In genomic region chr5:117856706-117857105, GRCh38 we compare ENCODE assay signal across 33 cellular contexts.
DNase-seq lines count a peak whose midpoint lies in the region; ATAC-seq, FAIRE-seq and TF ChIP-seq lines count a peak whose summit lies in the region.
"Had no signal": no experiment of that assay in that cellular context is flagged by ENCODE, and none has a peak within 500 bp of the region (broad histone marks: within the 10 kb centered on the region; RNA-seq: fewer than 3 reads in every experiment).

No MANE protein-coding gene starts in this region.

- intact Hi-C loops in HepG2 (cut with micrococcal nuclease; ENCODE audit: unreplicated experiment) = no loop called here
- intact Hi-C loops in right lobe of liver (cut with DNase I) = no loop called here
- intact Hi-C loops in Calu3 (cut with micrococcal nuclease; ENCODE audit: unreplicated experiment) = no loop called here

- TF ChIP-seq CTCF in HepG2 (CRISPR knock-in tag; IDR thresholded peaks at IDR 0.05) = no peak
- TF ChIP-seq CTCF in right lobe of liver (IDR thresholded peaks at IDR 0.05) = no peak
- no peak for TF ChIP-seq CTCF in D721Med (IDR thresholded peaks at IDR 0.05; ENCODE audit: insufficient read depth, missing control alignments)
- TF ChIP-seq CTCF in HEK293 (tag by site-specific recombination; IDR thresholded peaks at IDR 0.05) = no peak
- no peak for TF ChIP-seq CTCF in Calu3 (IDR thresholded peaks at IDR 0.05; ENCODE audit: unreplicated experiment)

- H3K9me3 ChIP-seq in HepG2 (ENCODE audit: low read length) (no peaks in the 10 kb centered on the region), right lobe of liver (no peaks in the 10 kb centered on the region), HEK293 (ENCODE audit: control insufficient read depth, insufficient read depth, low read depth, low read length) (no peaks in the 10 kb centered on the region)
- H3K9me3 ChIP-seq: BE2C; BLaER1; BLaER1 treated with 17β-estradiol and CSF1 and Interleukin-3, amounts not matched to agents 10 nM and 100 nM; Caco-2 had no signal

- H3K27me3 ChIP-seq in HepG2 (ENCODE audit: control insufficient read depth in 1 of 2, insufficient read depth in 2 of 2, low read length in 2 of 2) = no peaks in the 10 kb centered on the region
- no peaks in the 10 kb centered on the region for H3K27me3 ChIP-seq in right lobe of liver
- H3K27me3 ChIP-seq: BE2C; BLaER1; BLaER1 treated with 17β-estradiol and CSF1 and Interleukin-3, amounts not matched to agents 10 nM and 100 nM had no signal

- POLR2A ChIA-PET in HepG2 (lab: Yijun Ruan, JAX) (no interaction called here), HEK293 (lab: Yijun Ruan, JAX) (no interaction called here)

- H3K4me2 ChIP-seq in HepG2 (ENCODE audit: low read depth, low read length) = no peak overlapping the region
- H3K4me2 ChIP-seq: A549; BLaER1; BLaER1 treated with 17β-estradiol and CSF1 and Interleukin-3, amounts not matched to agents 10 nM and 100 nM had no signal

- H3K4me1 Mint-ChIP-seq in Calu3 (ENCODE audit: low read depth, unreplicated experiment) = no peaks in the 10 kb centered on the region
- H3K4me1 Mint-ChIP-seq: B cell; CD4-positive, alpha-beta memory T cell; CD4-positive, CD25-positive, alpha-beta regulatory T cell; CD8-positive, alpha-beta memory T cell had no signal

- no peak for TF ChIP-seq RAD21 in HepG2 (CRISPR knock-in tag; IDR thresholded peaks at IDR 0.05)

- FAIRE-seq in HepG2 (lab: Jason Lieb, UNC) = no peak
- peak; percentile 44 for FAIRE-seq in D721Med (lab: Jason Lieb, UNC)
- FAIRE-seq: A204.1, A549 had no signal

- no peaks in the 10 kb centered on the region for H3K4me1 ChIP-seq in HepG2 (ENCODE audit: insufficient read depth, low read length)
- H3K4me1 ChIP-seq in right lobe of liver = no peaks in the 10 kb centered on the region
- no peaks in the 10 kb centered on the region for H3K4me1 ChIP-seq in HEK293 (ENCODE audit: control insufficient read depth, insufficient read depth, low read length)
- H3K4me1 ChIP-seq: A549, BE2C, Caco-2 had no signal

- DNase-seq in HepG2 (ENCODE audit: low spot score) (no peak), right lobe of liver (no peak), D721Med (ENCODE audit: insufficient read length, low spot score) (no peak), Calu3 (no peak)
- DNase-seq: 8988T; ACHN; AML-193; BE2C; C1 segment of cervical spinal cord; Caco-2; CD4-positive, alpha-beta memory T cell; CD4-positive, alpha-beta T cell; CD4-positive, CD25-positive, alpha-beta regulatory T cell; CD8-positive, alpha-beta memory T cell; CD8-positive, alpha-beta T cell; COR-L47; DMS 273 treated with DMSO at 0.1 percent for 48 hours; DMS153; DMS53; DMS79; DMS79 treated with DMSO at 0.1 percent for 48 hours; DND-41; EL had no signal

- H2AFZ ChIP-seq in HepG2 (ENCODE audit: low read length) = no peak overlapping the region

- in situ Hi-C loops in HepG2 (cut with HindIII; ENCODE audit: extremely low pct_ligation_motif_present, low pct_unique_long_range_greater_than_20kb) = no loop called here

- no peak overlapping the region for H3K27ac ChIP-seq in HepG2 (ENCODE audit: extremely low read length, insufficient read depth, low read length)
- no peak overlapping the region for H3K27ac ChIP-seq in right lobe of liver
- no peak overlapping the region for H3K27ac ChIP-seq in HEK293 (ENCODE audit: extremely low read depth, low read depth, low read length)
- H3K27ac ChIP-seq: 22Rv1; A549; BLaER1; BLaER1 treated with 17β-estradiol and CSF1 and Interleukin-3, amounts not matched to agents 10 nM and 100 nM; C4-2B had no signal

- TF ChIP-seq POLR2A in HepG2 (IDR thresholded peaks at IDR 0.05; ENCODE audit: insufficient read depth in 1 of 2, low read depth in 2 of 2, low read length in 2 of 2) (no peak), right lobe of liver (IDR thresholded peaks at IDR 0.05) (no peak)

- TF ChIP-seq EP300 in HepG2 (IDR thresholded peaks at IDR 0.05; ENCODE audit: low read depth in 2 of 2, low read length in 2 of 2) (no peak), HepG2 (CRISPR knock-in tag; IDR thresholded peaks at IDR 0.05; ENCODE audit: borderline replicate concordance) (no peak)

- no peaks in the 10 kb centered on the region for H3K27me3 Mint-ChIP-seq in Calu3 (ENCODE audit: unreplicated experiment)
- H3K27me3 Mint-ChIP-seq: B cell; CD4-positive, alpha-beta memory T cell; CD4-positive, alpha-beta T cell; CD4-positive, CD25-positive, alpha-beta regulatory T cell; CD8-positive, alpha-beta memory T cell had no signal

- peaks cover 17% of the 10 kb centered on the region for H3K9me3 Mint-ChIP-seq in Calu3 (ENCODE audit: low read depth, unreplicated experiment)

- no peaks in the 10 kb centered on the region for H3K79me2 ChIP-seq in HepG2 (ENCODE audit: insufficient read depth, low read length)

- H3K9ac ChIP-seq in HepG2 (ENCODE audit: insufficient read depth, low read depth, low read length) = no peak overlapping the region
- H3K9ac ChIP-seq: BLaER1; BLaER1 treated with 17β-estradiol and CSF1 and Interleukin-3, amounts not matched to agents 10 nM and 100 nM had no signal

- H3K27ac Mint-ChIP-seq in Calu3 (ENCODE audit: unreplicated experiment) = no peak overlapping the region
- H3K27ac Mint-ChIP-seq: B cell; CD14-positive monocyte; CD4-positive, alpha-beta memory T cell; CD4-positive, alpha-beta T cell; CD4-positive, CD25-positive, alpha-beta regulatory T cell; CD8-positive, alpha-beta memory T cell; CD8-positive, alpha-beta T cell had no signal

- H3K4me3 Mint-ChIP-seq in Calu3 (ENCODE audit: low read depth, unreplicated experiment) = no peak overlapping the region
- H3K4me3 Mint-ChIP-seq: B cell; CD14-positive monocyte; CD4-positive, alpha-beta memory T cell; CD4-positive, alpha-beta T cell; CD4-positive, CD25-positive, alpha-beta regulatory T cell; CD8-positive, alpha-beta memory T cell; CD8-positive, alpha-beta T cell had no signal

- ATAC-seq in HepG2 = no peak
- ATAC-seq in right lobe of liver = no peak
- ATAC-seq in GM19328 (IDR thresholded peaks at IDR 0.05; ENCODE audit: unreplicated experiment) = no peak
- ATAC-seq: A549; CD8-positive, alpha-beta T cell had no signal

- H4K20me1 ChIP-seq in HepG2 (ENCODE audit: insufficient read depth, low read length) = no peaks in the 10 kb centered on the region
- H4K20me1 ChIP-seq: BLaER1; BLaER1 treated with 17β-estradiol and CSF1 and Interleukin-3, amounts not matched to agents 10 nM and 100 nM had no signal

- H3K4me3 ChIP-seq in HepG2 (replicated peaks in 1 of 3; ENCODE audit: insufficient read depth in 1 of 3, low read depth in 2 of 3, low read length in 3 of 3) (no peak overlapping the region), right lobe of liver (no peak overlapping the region), HEK293 (ENCODE audit: low read depth, low read length) (no peak overlapping the region)
- H3K4me3 ChIP-seq: A549; BLaER1; BLaER1 treated with 17β-estradiol and CSF1 and Interleukin-3, amounts not matched to agents 10 nM and 100 nM had no signal

- CTCF ChIA-PET in HepG2 (lab: Yijun Ruan, JAX; ENCODE audit: low intra/inter-chr PET ratio, low total read pairs) = no interaction called here
- CTCF ChIA-PET in HEK293 (lab: Yijun Ruan, JAX) = no interaction called here
- CTCF ChIA-PET in Calu3 (lab: Charles Lee) = no interaction called here

- 0% methylated on average over 3 of the region's 3 CpGs for WGBS in HepG2 (ENCODE audit: low lambda C conversion rate)
- 62% methylated on average over 3 of the region's 3 CpGs for WGBS in right lobe of liver (ENCODE audit: insufficient coverage, low coverage, low lambda C conversion rate, missing lambda C conversion rate)

- BruUV-seq in HepG2 (replicated peaks; lab: Mats Ljungman, UMichigan) (no TSS peak), Calu3 (replicated peaks; lab: Mats Ljungman, UMichigan) (no TSS peak)

- H3K36me3 Mint-ChIP-seq in Calu3 (ENCODE audit: insufficient read depth, unreplicated experiment) = no peaks in the 10 kb centered on the region
- H3K36me3 Mint-ChIP-seq: CD14-positive monocyte; CD4-positive, alpha-beta memory T cell; CD4-positive, CD25-positive, alpha-beta regulatory T cell; CD8-positive, alpha-beta memory T cell; CD8-positive, alpha-beta T cell had no signal

- no peaks in the 10 kb centered on the region for H3K36me3 ChIP-seq in HepG2 (replicated peaks in 1 of 2; ENCODE audit: control insufficient read depth in 1 of 2, insufficient read depth in 2 of 2, low read length in 2 of 2)
- H3K36me3 ChIP-seq in right lobe of liver = no peaks in the 10 kb centered on the region
- H3K36me3 ChIP-seq in HEK293 (ENCODE audit: control insufficient read depth in 2 of 2, insufficient read depth in 1 of 2, low read length in 2 of 2) = no peaks in the 10 kb centered on the region
- H3K36me3 ChIP-seq: BE2C; BLaER1; BLaER1 treated with 17β-estradiol and CSF1 and Interleukin-3, amounts not matched to agents 10 nM and 100 nM had no signal

TF ChIP-seq in HepG2, 621 proteins besides CTCF, POLR2A, EP300 and RAD21 (continues in another document):
- no peak for TF ChIP-seq HMGXB4 (CRISPR knock-in tag; IDR thresholded peaks at IDR 0.05; ENCODE audit: borderline replicate concordance in 1 of 2, low read depth in 1 of 2)

TF ChIP-seq in HEK293, 187 proteins besides CTCF, POLR2A, EP300 and RAD21:
- peak; percentile 80 for TF ChIP-seq ATF2 (tag by site-specific recombination; IDR thresholded peaks at IDR 0.05; ENCODE audit: low read depth)
- TF ChIP-seq ZNF341 (tag by site-specific recombination; IDR thresholded peaks at IDR 0.05; ENCODE audit: low read depth) = no peak

Comparison
In these comparisons a context has a peak if more than half of its experiments do, and no peak if none do; other contexts are left out.
1. Of the 63 proteins assayed by ChIP-seq in both HepG2 and HEK293: peak only in HepG2: none; only in HEK293: ATF2; in both: none; in neither: 62.